ENCODE assay signal across 10 cellular contexts in the genomic region with DNA sequence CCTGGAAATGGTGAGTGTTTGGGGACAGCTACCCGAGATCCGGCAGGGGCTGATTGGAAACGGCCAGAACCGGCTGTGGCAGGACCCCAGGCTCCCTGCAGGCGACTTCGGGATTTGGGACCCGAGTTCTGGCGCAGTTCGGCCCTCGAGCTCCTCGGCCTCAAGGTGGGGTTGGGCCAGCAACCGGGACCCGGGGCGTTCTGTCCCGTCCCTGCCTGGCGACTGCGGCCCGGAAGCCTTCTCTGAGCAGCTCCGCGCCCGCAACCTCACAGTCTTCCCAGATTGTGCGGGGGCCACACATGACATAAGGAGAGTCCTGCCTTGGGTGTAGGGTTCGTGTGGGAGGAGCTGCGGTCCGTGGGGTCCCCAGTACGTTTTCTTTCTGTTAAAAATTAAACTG.
"Had no signal": no experiment of that assay in that cellular context is flagged by ENCODE, and none has a peak within 500 bp of the region (broad histone marks: within the 10 kb centered on the region; RNA-seq: fewer than 3 reads in every experiment).

No MANE protein-coding gene starts in this region.

- H3K27me3 ChIP-seq: cardiac muscle cell, pancreas had no signal

- H3K9me3 ChIP-seq: pancreas had no signal

- H3K4me1 ChIP-seq: pancreas had no signal

- DNase-seq: activated CD4-positive, alpha-beta T cell treated with anti-CD3 and anti-CD28 coated beads, Interleukin-2, amount 50 U/mL, for 48 hours; activated CD8-positive, alpha-beta memory T cell treated with anti-CD3 and anti-CD28 coated beads, Interleukin-2, amount 10 ng/mL, durations not matched to agents 7 days and 5 days; activated naive CD4-positive, alpha-beta T cell treated with anti-CD3 and anti-CD28 coated beads, Interleukin-2, amount 50 U/mL, for 16 hours; activated T-cell treated with anti-CD3 and anti-CD28 coated beads, Interleukin-2, amount 50 U/mL, for 1 hour; hypothalamus; pancreas; retina; stimulated activated naive CD8-positive, alpha-beta T cell treated with anti-CD3 and anti-CD28 coated beads, Interleukin-15, amount 100 ng/mL, for 72 hours had no signal

- H3K36me3 ChIP-seq: cardiac muscle cell, pancreas had no signal

- ATAC-seq: activated CD8-positive, alpha-beta memory T cell treated with anti-CD3 and anti-CD28 coated beads, Interleukin-2, amount 10 ng/mL, durations not matched to agents 7 days and 5 days; pancreas; stimulated activated naive CD8-positive, alpha-beta T cell treated with anti-CD3 and anti-CD28 coated beads, Interleukin-15, amount 100 ng/mL, for 72 hours had no signal

- H3K4me3 ChIP-seq: cardiac muscle cell, pancreas had no signal

- H3K27ac ChIP-seq: cardiac muscle cell, pancreas, VCaP had no signal
